8 cellular contexts compared by ENCODE assay signal in genomic region chr21:42878678-42878992, GRCh38. TPM values are rescaled to one million over a fixed set of nuclear protein-coding genes. Genes with fewer than 3 reads are reported as not detected.
DNase-seq lines count a peak whose midpoint lies in the region; ATAC-seq and TF ChIP-seq lines count a peak whose summit lies in the region.

No MANE protein-coding gene starts in this region.

- no peak for TF ChIP-seq EP300 in transverse colon (IDR thresholded peaks at IDR 0.05; ENCODE audit: low read depth)

- peak overlapping the region; percentile 83 to 99 (median 91) for H3K27ac ChIP-seq in transverse colon

- H3K9me3 ChIP-seq in transverse colon: no peaks in the 10 kb centered on the region

- TF ChIP-seq CTCF in transverse colon (IDR thresholded peaks at IDR 0.05): no peak

- peaks cover 22 to 29% of the 10 kb centered on the region in 2 donors for H3K36me3 Mint-ChIP-seq in activated naive CD4-positive, alpha-beta T cell treated with anti-CD3 and anti-CD28 coated beads, Interleukin-2, amount 50 U/mL, for 72 hours

- H3K4me1 ChIP-seq in transverse colon: peaks cover 6 to 19% (median 12%) of the 10 kb centered on the region in 4 donors

- DNase-seq in activated naive CD4-positive, alpha-beta T cell treated with anti-CD3 and anti-CD28 coated beads, Interleukin-2, amount 50 U/mL, for 72 hours (ENCODE audit: low spot score in 2 of 2): no peak
- DNase-seq in left lobe of liver (ENCODE audit: low spot score) (no peak), transverse colon (no peak), MV-4-11 (lab: John Stamatoyannopoulos, UW) (no peak), cerebellar nuclear complex (lab: John Stamatoyannopoulos, UW) (no peak)

- peak overlapping the region; percentile 99 for H3K27ac Mint-ChIP-seq in activated naive CD4-positive, alpha-beta T cell treated with anti-CD3 and anti-CD28 coated beads, Interleukin-2, amount 50 U/mL, for 72 hours

- no peaks in the 10 kb centered on the region for H3K27me3 ChIP-seq in transverse colon

- intact Hi-C loops in transverse colon (cut with DNase I; ENCODE audit: low total_unique reads): no loop called here

- TF ChIP-seq POLR2A in GM18505 (IDR thresholded peaks at IDR 0.05; ENCODE audit: borderline replicate concordance, extremely low read depth, insufficient read depth, insufficient read length): no peak
- TF ChIP-seq POLR2A in transverse colon (IDR thresholded peaks at IDR 0.05): no peak

- WGBS in transverse colon (ENCODE audit: low coverage in 1 of 2), 2 donors: 0% methylated on average over 15 of the region's 15 CpGs; no CpG with 5 or more reads in 1 of the 2 donors

- H3K36me3 ChIP-seq in transverse colon: peaks cover 0 to 9% (median 1%) of the 10 kb centered on the region in 4 donors

- H3K9me3 Mint-ChIP-seq in activated naive CD4-positive, alpha-beta T cell treated with anti-CD3 and anti-CD28 coated beads, Interleukin-2, amount 50 U/mL, for 72 hours: no peaks in the 10 kb centered on the region

- peak overlapping the region; percentile 64 to 99 (median 96) for H3K4me3 ChIP-seq in transverse colon

- ATAC-seq in GM18505 (IDR thresholded peaks at IDR 0.05; ENCODE audit: unreplicated experiment) (peak; percentile 24), HG02970 (IDR thresholded peaks at IDR 0.05; ENCODE audit: low FRiP score, unreplicated experiment) (peak; percentile 15), left lobe of liver (peak; percentile 47), GM21825 (IDR thresholded peaks at IDR 0.05; ENCODE audit: unreplicated experiment) (no peak)
- ATAC-seq in activated naive CD4-positive, alpha-beta T cell treated with anti-CD3 and anti-CD28 coated beads, Interleukin-2, amount 50 U/mL, for 72 hours: no peak

- in situ Hi-C loops in transverse colon (cut with MboI; ENCODE audit: low pct_ligation_motif_present in 1 of 4, low pct_unique_long_range_greater_than_20kb in 1 of 4, low sequenced_read_pairs in 3 of 4): no loop called here

RNA-seq across cellular contexts. Expression of gene WDR4, which starts 0.7 kb away (rescaled TPM):
- 10 to 100 TPM; 25.6 to 38.7 TPM for total RNA-seq in activated naive CD4-positive, alpha-beta T cell treated with anti-CD3 and anti-CD28 coated beads, Interleukin-2, amount 50 U/mL, for 72 hours
- total RNA-seq in left lobe of liver (8.2 TPM), transverse colon (10 to 100 TPM in 2 of 4 donors, 1 to 10 TPM in 2; 6.6 to 22.7 (median 10.3) TPM)

RNA-seq across cellular contexts. Expression of gene NDUFV3, which starts 14.5 kb away (rescaled TPM):
- 10 to 100 TPM; 25.3 to 25.7 TPM for total RNA-seq in activated naive CD4-positive, alpha-beta T cell treated with anti-CD3 and anti-CD28 coated beads, Interleukin-2, amount 50 U/mL, for 72 hours
- 22.8 TPM for total RNA-seq in left lobe of liver
- total RNA-seq in transverse colon: 10 to 100 TPM; 45.6 to 82.8 (median 64.1) TPM

RNA-seq across cellular contexts. Expression of gene ERVH48-1, which starts 46.8 kb away (rescaled TPM):
- 1 to 10 TPM in 1 of 2 donors, under 1 TPM in 1; 0.18 to 2.7 TPM for total RNA-seq in activated naive CD4-positive, alpha-beta T cell treated with anti-CD3 and anti-CD28 coated beads, Interleukin-2, amount 50 U/mL, for 72 hours
- total RNA-seq in left lobe of liver (not detected), transverse colon (not detected)

Comparison
In these comparisons a context has a peak if more than half of its experiments do, and no peak if none do; other contexts are left out.
1. ATAC-seq: peak in GM18505 (single experiment), HG02970 (single experiment) and left lobe of liver (single experiment); none in activated naive CD4-positive, alpha-beta T cell treated with anti-CD3 and anti-CD28 coated beads, Interleukin-2, amount 50 U/mL, for 72 hours (0 of 2) and GM21825 (single experiment).